ENCODE assay signal across 1 cellular context in genomic region chr16:392450-393027, GRCh38.
A peak's percentile ranks its signal among the peaks of the same experiment; 100 is the strongest.
TF ChIP-seq lines count a peak whose summit lies in the region.

No MANE protein-coding gene starts in this region.

TF ChIP-seq in K562, 482 proteins besides CTCF, POLR2A, EP300 and RAD21:
- 0 out of 2 replicates have a peak, but pooled peaks have one; percentile 2 for TF ChIP-seq SP1 (CRISPR knock-in tag; IDR thresholded peaks at IDR 0.05)
- peak; percentile 96 for TF ChIP-seq ZNF121 (CRISPR knock-in tag; conservative IDR thresholded peaks at IDR 0.05)
- TF ChIP-seq SRSF1 (IDR thresholded peaks at IDR 0.05; ENCODE audit: low read depth, low read length) = no peak
